Comparison of ENCODE assay signal across 9 cellular contexts in the genomic region with DNA sequence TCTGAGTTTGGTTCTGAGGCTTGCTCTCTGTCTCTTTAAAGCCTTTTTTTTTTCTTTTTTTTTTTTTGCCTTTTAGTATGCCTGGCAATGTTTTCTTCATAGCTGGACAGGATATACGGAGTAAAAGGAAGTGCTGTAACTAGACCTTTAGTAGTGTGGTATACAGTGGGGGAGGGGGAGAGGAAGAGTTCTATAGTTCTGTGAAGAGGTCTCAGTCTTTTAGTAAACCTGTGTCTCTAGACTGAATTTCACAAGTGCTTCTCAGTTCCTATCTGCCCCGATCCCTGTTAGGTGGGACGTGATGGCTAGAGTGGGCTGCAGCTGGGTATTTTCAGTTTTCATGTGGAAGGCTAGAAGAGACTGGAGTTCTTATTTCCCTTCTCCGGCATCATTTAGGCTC. TPM values are rescaled to one million over a fixed set of nuclear protein-coding genes. Genes with fewer than 3 reads are reported as not detected.
A peak's percentile ranks its signal among the peaks of the same experiment; 100 is the strongest.
DNase-seq lines count a peak whose midpoint lies in the region; ATAC-seq and TF ChIP-seq lines count a peak whose summit lies in the region.
"Had no signal": no experiment of that assay in that cellular context is flagged by ENCODE, and none has a peak within 500 bp of the region (broad histone marks: within the 10 kb centered on the region; RNA-seq: fewer than 3 reads in every experiment).

No MANE protein-coding gene starts in this region.

- no peaks in the 10 kb centered on the region for H3K27me3 Mint-ChIP-seq in MCF 10A (ENCODE audit: insufficient read depth, unreplicated experiment)

- no peaks in the 10 kb centered on the region for H3K4me1 ChIP-seq in mucosa of descending colon (ENCODE audit: low read depth)

- POLR2A ChIA-PET in MCF 10A (lab: Yijun Ruan, JAX): interaction anchor here (0.6 to 10.4 kb wide), 5 partner anchors 9 to 47 kb away, joined by 3 to 129 read pairs (median 5); a partner anchor contains a TSS

- no peak overlapping the region for H3K4me3 ChIP-seq in mucosa of descending colon

- H3K9me3 ChIP-seq in mucosa of descending colon: no peaks in the 10 kb centered on the region

- DNase-seq in AG08395 (ENCODE audit: low spot score): peak; percentile 30
- peak; percentile 83 for DNase-seq in LHCN-M2 (ENCODE audit: low read depth)
- peak; percentile 82 for DNase-seq in MCF 10A (ENCODE audit: unreplicated experiment)
- peak in 1 of 3 donors; percentile 6 for DNase-seq in mucosa of descending colon
- no peak for DNase-seq in NCI-H2196 (lab: John Stamatoyannopoulos, UW; ENCODE audit: unreplicated experiment)
- no peak for DNase-seq in activated naive CD4-positive, alpha-beta T cell treated with Interleukin-2 at 50 U/mL for 16 hours
- no peak for DNase-seq in hypothalamus (lab: John Stamatoyannopoulos, UW)
- DNase-seq in activated CD8-positive, alpha-beta memory T cell treated with anti-CD3 and anti-CD28 coated beads, Interleukin-2, amount 50 U/mL, for 48 hours: no peak

- intact Hi-C loops in MCF 10A (cut with micrococcal nuclease) (loop anchor here (1.0 kb wide), 1 partner anchor 47 kb away; a partner anchor contains a TSS), mucosa of descending colon (cut with DNase I, micrococcal nuclease) (no loop called here)

- ATAC-seq in mucosa of descending colon: peak; percentile 60

- H3K4me3 Mint-ChIP-seq in MCF 10A (ENCODE audit: unreplicated experiment): peak overlapping the region; percentile 70
- H3K4me3 Mint-ChIP-seq: IgD-negative memory B cell had no signal

- H3K9me3 Mint-ChIP-seq in MCF 10A (ENCODE audit: unreplicated experiment): no peaks in the 10 kb centered on the region

- CTCF ChIA-PET in MCF 10A (lab: Yijun Ruan, JAX): no interaction called here

- no peaks in the 10 kb centered on the region for H3K36me3 Mint-ChIP-seq in MCF 10A (ENCODE audit: insufficient read depth, unreplicated experiment)

- no peaks in the 10 kb centered on the region for H3K36me3 ChIP-seq in mucosa of descending colon (ENCODE audit: low read depth)

- TF ChIP-seq CTCF in MCF 10A (IDR thresholded peaks at IDR 0.05; ENCODE audit: unreplicated experiment): no peak
- no peak for TF ChIP-seq CTCF in mucosa of descending colon (IDR thresholded peaks at IDR 0.05)

- H3K27ac Mint-ChIP-seq in MCF 10A (ENCODE audit: low read depth, unreplicated experiment): peak overlapping the region; percentile 93
- H3K27ac Mint-ChIP-seq: IgD-negative memory B cell had no signal

- TSS peak; percentile 89 for BruUV-seq in MCF 10A (replicated peaks; lab: Mats Ljungman, UMichigan)

- peaks cover 58% of the 10 kb centered on the region for H3K4me1 Mint-ChIP-seq in MCF 10A (ENCODE audit: insufficient read depth, unreplicated experiment)

RNA-seq across cellular contexts. Expression of a gene that starts 3.1 kb away (rescaled TPM):
- total RNA-seq in LHCN-M2 (2014; rRNA removed) (0.34 and 0.58 TPM in 2 replicates), MCF 10A (2022) (6.3 and 7.4 TPM in 2 replicates), mucosa of descending colon (1 to 10 TPM in 2 of 3 donors, under 1 TPM in 1; 0.69 to 1.6 (median 1.6) TPM)
- 0.10 TPM for polyA plus RNA-seq in LHCN-M2 (2012)

RNA-seq across cellular contexts. Expression of a gene that starts 47.3 kb away (rescaled TPM):
- 18.9 and 20.6 TPM in 2 replicates for total RNA-seq in LHCN-M2 (2014; rRNA removed)
- 9.9 TPM for polyA plus RNA-seq in LHCN-M2 (2012)
- total RNA-seq in MCF 10A (2022): 11.9 and 15.0 TPM in 2 replicates
- 10 to 100 TPM; 10.7 to 22.1 (median 11.4) TPM for total RNA-seq in mucosa of descending colon

RNA-seq across cellular contexts. Expression of a gene that starts 47.4 kb away (rescaled TPM):
- total RNA-seq in LHCN-M2 (2014; rRNA removed): 37.7 and 39.0 TPM in 2 replicates
- 18.8 TPM for polyA plus RNA-seq in LHCN-M2 (2012)
- 50.7 and 55.3 TPM in 2 replicates for total RNA-seq in MCF 10A (2022)
- total RNA-seq in mucosa of descending colon: 10 to 100 TPM; 34.0 to 51.3 (median 46.1) TPM

Comparison
In these comparisons a context has a peak if more than half of its experiments do, and no peak if none do; other contexts are left out.
1. DNase-seq: peak in AG08395 (single experiment), LHCN-M2 (single experiment) and MCF 10A (single experiment); none in NCI-H2196 (single experiment), activated naive CD4-positive, alpha-beta T cell treated with Interleukin-2 at 50 U/mL for 16 hours (single experiment), hypothalamus (0 of 51) and activated CD8-positive, alpha-beta memory T cell treated with anti-CD3 and anti-CD28 coated beads, Interleukin-2, amount 50 U/mL, for 48 hours (single experiment).